ENCODE assay signal across 6 cellular contexts in genomic region chr20:63941282-63942060, GRCh38. TPM values are rescaled to one million over a fixed set of nuclear protein-coding genes. Genes with fewer than 3 reads are reported as not detected.
A peak's percentile ranks its signal among the peaks of the same experiment; 100 is the strongest.
DNase-seq lines count a peak whose midpoint lies in the region; ATAC-seq and TF ChIP-seq lines count a peak whose summit lies in the region.

No MANE protein-coding gene starts in this region.

- H3K27me3 Mint-ChIP-seq in Calu3 (ENCODE audit: unreplicated experiment), result no peaks in the 10 kb centered on the region

- no peak for ATAC-seq in GM19351 (IDR thresholded peaks at IDR 0.05; ENCODE audit: unreplicated experiment)
- no peak for ATAC-seq in GM21619 (IDR thresholded peaks at IDR 0.05; ENCODE audit: unreplicated experiment)

- DNase-seq in Calu3, result no peak
- peak; percentile 87 for DNase-seq in T-helper 22 cell (ENCODE audit: low read depth)
- peak; percentile 78 for DNase-seq in epithelial cell of esophagus (ENCODE audit: low read depth)
- DNase-seq in stimulated activated CD8-positive, alpha-beta memory T cell treated with anti-CD3 and anti-CD28 coated beads, Interleukin-7, amount 100 ng/mL, for 1 hour (ENCODE audit: low read depth in 2 of 2), result peak; percentile 48 to 49

- peaks cover 92% of the 10 kb centered on the region for H3K36me3 Mint-ChIP-seq in Calu3 (ENCODE audit: insufficient read depth, unreplicated experiment)

- no peaks in the 10 kb centered on the region for H3K4me1 Mint-ChIP-seq in Calu3 (ENCODE audit: low read depth, unreplicated experiment)

- H3K9me3 Mint-ChIP-seq in Calu3 (ENCODE audit: low read depth, unreplicated experiment), result no peaks in the 10 kb centered on the region

- H3K4me3 ChIP-seq in epithelial cell of esophagus (ENCODE audit: low read length), result no peak overlapping the region

- CTCF ChIA-PET in Calu3 (lab: Charles Lee), result interaction anchor here (0.7 kb wide), 1 partner anchor 1145 kb away, joined by 4 read pairs; the partner anchor contains the start of gene MRGBP

- BruUV-seq in Calu3 (replicated peaks; lab: Mats Ljungman, UMichigan), result no TSS peak

- no peak for TF ChIP-seq CTCF in Calu3 (IDR thresholded peaks at IDR 0.05; ENCODE audit: unreplicated experiment)
- TF ChIP-seq CTCF in epithelial cell of esophagus (IDR thresholded peaks at IDR 0.05; ENCODE audit: insufficient read depth, low read depth, low read length, missing control alignments), result no peak

- H3K27ac Mint-ChIP-seq in Calu3 (ENCODE audit: unreplicated experiment), result peak overlapping the region; percentile 64

- intact Hi-C loops in Calu3 (cut with micrococcal nuclease; ENCODE audit: unreplicated experiment), result no loop called here

- no peak overlapping the region for H3K4me3 Mint-ChIP-seq in Calu3 (ENCODE audit: low read depth, unreplicated experiment)

RNA-seq across cellular contexts. Expression of gene UCKL1, which starts 14.7 kb away (rescaled TPM):
- total RNA-seq in Calu3 (2022), result 85.1 and 86.3 TPM in 2 replicates

RNA-seq across cellular contexts. Expression of gene ZNF512B, which starts 28.3 kb away (rescaled TPM):
- total RNA-seq in Calu3 (2022), result 58.1 and 62.8 TPM in 2 replicates

RNA-seq across cellular contexts. Expression of gene SAMD10, which starts 38.0 kb away (rescaled TPM):
- 23.6 and 23.7 TPM in 2 replicates for total RNA-seq in Calu3 (2022)

RNA-seq across cellular contexts. Expression of gene PRPF6, which starts 39.5 kb away (rescaled TPM):
- total RNA-seq in Calu3 (2022), result 111 and 113 TPM in 2 replicates

RNA-seq across cellular contexts. Expression of gene DNAJC5, which starts 46.5 kb away (rescaled TPM):
- total RNA-seq in Calu3 (2022), result 79.9 and 85.9 TPM in 2 replicates
